ENCODE assay signal across 8 cellular contexts in genomic region chr2:119759451-119760236, GRCh38. TPM values are rescaled to one million over a fixed set of nuclear protein-coding genes. Genes with fewer than 3 reads are reported as not detected.
DNase-seq lines count a peak whose midpoint lies in the region; TF ChIP-seq lines count a peak whose summit lies in the region.

A gene with protein sequence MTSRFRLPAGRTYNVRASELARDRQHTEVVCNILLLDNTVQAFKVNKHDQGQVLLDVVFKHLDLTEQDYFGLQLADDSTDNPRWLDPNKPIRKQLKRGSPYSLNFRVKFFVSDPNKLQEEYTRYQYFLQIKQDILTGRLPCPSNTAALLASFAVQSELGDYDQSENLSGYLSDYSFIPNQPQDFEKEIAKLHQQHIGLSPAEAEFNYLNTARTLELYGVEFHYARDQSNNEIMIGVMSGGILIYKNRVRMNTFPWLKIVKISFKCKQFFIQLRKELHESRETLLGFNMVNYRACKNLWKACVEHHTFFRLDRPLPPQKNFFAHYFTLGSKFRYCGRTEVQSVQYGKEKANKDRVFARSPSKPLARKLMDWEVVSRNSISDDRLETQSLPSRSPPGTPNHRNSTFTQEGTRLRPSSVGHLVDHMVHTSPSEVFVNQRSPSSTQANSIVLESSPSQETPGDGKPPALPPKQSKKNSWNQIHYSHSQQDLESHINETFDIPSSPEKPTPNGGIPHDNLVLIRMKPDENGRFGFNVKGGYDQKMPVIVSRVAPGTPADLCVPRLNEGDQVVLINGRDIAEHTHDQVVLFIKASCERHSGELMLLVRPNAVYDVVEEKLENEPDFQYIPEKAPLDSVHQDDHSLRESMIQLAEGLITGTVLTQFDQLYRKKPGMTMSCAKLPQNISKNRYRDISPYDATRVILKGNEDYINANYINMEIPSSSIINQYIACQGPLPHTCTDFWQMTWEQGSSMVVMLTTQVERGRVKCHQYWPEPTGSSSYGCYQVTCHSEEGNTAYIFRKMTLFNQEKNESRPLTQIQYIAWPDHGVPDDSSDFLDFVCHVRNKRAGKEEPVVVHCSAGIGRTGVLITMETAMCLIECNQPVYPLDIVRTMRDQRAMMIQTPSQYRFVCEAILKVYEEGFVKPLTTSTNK (plus strand): TSS chr2:119759922. CDS start chr2:119809854, 49,932 bp downstream.

- H3K4me1 Mint-ChIP-seq in nephron = peaks cover 31% of the 10 kb centered on the region
- H3K4me1 Mint-ChIP-seq in stimulated activated naive CD8-positive, alpha-beta T cell treated with anti-CD3 and anti-CD28 coated beads, Interleukin-15, Interleukin-2, amounts not matched to agents 100 ng/mL and 50 ng/mL, for 24 hours (ENCODE audit: low read depth) = peaks cover 67% of the 10 kb centered on the region

- peaks cover 44% of the 10 kb centered on the region for H3K79me2 ChIP-seq in MM.1S (ENCODE audit: low read length)

- peak within 1 kb of the TSS; percentile 97 for H3K9ac ChIP-seq in ES-I3 (ENCODE audit: low read depth, low read length)
- peak within 1 kb of the TSS; percentile 74 for H3K9ac ChIP-seq in MM.1S (ENCODE audit: low read length)

- H3F3A ChIP-seq in MM.1S (ENCODE audit: insufficient read depth, low read length) = peaks cover 9% of the 10 kb centered on the region

- TF ChIP-seq CTCF in MM.1S (IDR thresholded peaks at IDR 0.05; ENCODE audit: low read length) (no peak), fibroblast of the aortic adventitia (IDR thresholded peaks at IDR 0.05; ENCODE audit: insufficient read depth, low read length) (no peak), nephron (IDR thresholded peaks at IDR 0.05; ENCODE audit: unreplicated experiment in 3 of 3) (no peak)

- H3K4me1 ChIP-seq in ES-I3 (ENCODE audit: insufficient read depth, low read length) = peaks cover 4% of the 10 kb centered on the region; the same call in 1 of the 2 replicates
- peaks cover 13% of the 10 kb centered on the region for H3K4me1 ChIP-seq in HAP-1
- peaks cover 7% of the 10 kb centered on the region; the same call in 1 of the 2 replicates for H3K4me1 ChIP-seq in MM.1S (ENCODE audit: low read length)

- H3K27me3 ChIP-seq in HAP-1 (ENCODE audit: low read depth) = no peaks in the 10 kb centered on the region
- H3K27me3 ChIP-seq in MM.1S (replicated peaks; ENCODE audit: insufficient read depth, low read length) = no peaks in the 10 kb centered on the region

- H3K9me3 ChIP-seq in ES-I3 (ENCODE audit: control insufficient read depth, insufficient read depth, low read length) (no peaks in the 10 kb centered on the region), HAP-1 (no peaks in the 10 kb centered on the region), MM.1S (replicated peaks; ENCODE audit: insufficient read depth, low read length) (no peaks in the 10 kb centered on the region)

- peak within 1 kb of the TSS; percentile 83 to 91 (median 85) for H3K4me3 Mint-ChIP-seq in nephron
- peak within 1 kb of the TSS; percentile 83 for H3K4me3 Mint-ChIP-seq in stimulated activated naive CD8-positive, alpha-beta T cell treated with anti-CD3 and anti-CD28 coated beads, Interleukin-15, Interleukin-2, amounts not matched to agents 100 ng/mL and 50 ng/mL, for 24 hours

- H3K27ac Mint-ChIP-seq in nephron = peak within 1 kb of the TSS; percentile 56 to 96 (median 84)
- H3K27ac Mint-ChIP-seq in stimulated activated naive CD8-positive, alpha-beta T cell treated with anti-CD3 and anti-CD28 coated beads, Interleukin-15, Interleukin-2, amounts not matched to agents 100 ng/mL and 50 ng/mL, for 24 hours = peak within 1 kb of the TSS; percentile 94

- in situ Hi-C loops in HAP-1 (cut with MboI; ENCODE audit: low sequenced_read_pairs) = no loop called here

- H3K4me3 ChIP-seq in HAP-1 (peak within 1 kb of the TSS; percentile 73), MM.1S (ENCODE audit: low read length) (peak within 1 kb of the TSS; percentile 72), fibroblast of the aortic adventitia (ENCODE audit: low read depth, low read length) (peak within 1 kb of the TSS; percentile 89)

- H3K9me3 Mint-ChIP-seq in nephron = no peaks in the 10 kb centered on the region
- H3K9me3 Mint-ChIP-seq in stimulated activated naive CD8-positive, alpha-beta T cell treated with anti-CD3 and anti-CD28 coated beads, Interleukin-15, Interleukin-2, amounts not matched to agents 100 ng/mL and 50 ng/mL, for 24 hours = no peaks in the 10 kb centered on the region

- DNase-seq in HAP-1 (ENCODE audit: low spot score in 2 of 2) (peak; percentile 97 to 98), MM.1S (peak; percentile 99), SIG-M5 (lab: John Stamatoyannopoulos, UW) (peak; percentile 97), activated gamma-delta T cell (lab: John Stamatoyannopoulos, UW) (peak; percentile 97), fibroblast of the aortic adventitia (ENCODE audit: low read depth) (peak; percentile 96)

- peak within 1 kb of the TSS; percentile 87 for H3K27ac ChIP-seq in MM.1S (ENCODE audit: low read length)

- H3K36me3 Mint-ChIP-seq in nephron (ENCODE audit: low read depth) = no peaks in the 10 kb centered on the region
- no peaks in the 10 kb centered on the region for H3K36me3 Mint-ChIP-seq in stimulated activated naive CD8-positive, alpha-beta T cell treated with anti-CD3 and anti-CD28 coated beads, Interleukin-15, Interleukin-2, amounts not matched to agents 100 ng/mL and 50 ng/mL, for 24 hours (ENCODE audit: low read depth)

- no peaks in the 10 kb centered on the region for H3K27me3 Mint-ChIP-seq in nephron (ENCODE audit: low read depth)
- no peaks in the 10 kb centered on the region for H3K27me3 Mint-ChIP-seq in stimulated activated naive CD8-positive, alpha-beta T cell treated with anti-CD3 and anti-CD28 coated beads, Interleukin-15, Interleukin-2, amounts not matched to agents 100 ng/mL and 50 ng/mL, for 24 hours

- H4K20me1 ChIP-seq in MM.1S (ENCODE audit: insufficient read depth, low read length) = no peaks in the 10 kb centered on the region

- H3K4me2 ChIP-seq in MM.1S (ENCODE audit: low read depth, low read length) = peak within 1 kb of the TSS; percentile 88

- no peaks in the 10 kb centered on the region for H3K36me3 ChIP-seq in ES-I3 (ENCODE audit: insufficient read depth, low read length)
- no peaks in the 10 kb centered on the region for H3K36me3 ChIP-seq in HAP-1 (replicated peaks)
- H3K36me3 ChIP-seq in MM.1S (replicated peaks; ENCODE audit: insufficient read depth, low read length) = no peaks in the 10 kb centered on the region

- H2AFZ ChIP-seq in MM.1S (ENCODE audit: low read length) = peak within 1 kb of the TSS; percentile 80

- H3K9me2 ChIP-seq in MM.1S (replicated peaks; ENCODE audit: insufficient read depth, low read length) = no peaks in the 10 kb centered on the region

RNA-seq across cellular contexts. Expression of the gene that starts here (rescaled TPM):
- total RNA-seq in fibroblast of the aortic adventitia (ENCODE audit: low replicate concordance) = 11.5 and 20.6 TPM in 2 replicates

Comparison
In these comparisons a context has a peak if more than half of its experiments do, and no peak if none do; other contexts are left out.
1. Peak in every context shown above with its lines: DNase-seq, H3K4me3 ChIP-seq and H3K27ac ChIP-seq.